In the genomic region with DNA sequence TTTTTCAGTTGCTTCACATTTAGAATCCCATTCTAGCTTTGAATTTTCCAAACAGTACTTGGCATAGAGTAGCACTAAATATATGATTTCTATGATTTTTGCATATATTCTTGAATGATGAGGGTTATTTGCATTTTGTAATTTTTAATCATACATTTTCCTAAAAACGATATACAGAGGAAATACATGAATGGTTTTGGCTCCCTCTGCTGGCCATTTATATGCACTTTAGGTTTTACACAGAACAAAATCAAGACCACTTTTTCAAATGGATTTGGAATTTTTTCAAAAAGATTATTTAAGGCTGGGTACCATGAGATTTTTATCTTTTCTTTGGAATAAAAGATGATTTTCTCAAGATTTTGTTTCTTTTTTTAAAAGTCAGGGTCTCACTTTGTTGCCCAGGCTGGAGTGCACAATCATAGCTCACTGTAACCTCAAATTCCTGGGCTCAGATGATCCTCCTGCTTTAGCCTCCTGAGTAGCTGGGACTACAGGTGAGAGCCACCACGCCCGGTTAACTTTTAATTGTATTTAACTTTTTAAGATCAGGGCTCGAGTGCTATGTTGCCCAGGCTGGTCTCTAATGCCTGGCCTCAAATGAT, we compare ENCODE assay signal across 8 cellular contexts. TPM values are rescaled to one million over a fixed set of nuclear protein-coding genes. Genes with fewer than 3 reads are reported as not detected.
DNase-seq lines count a peak whose midpoint lies in the region; ATAC-seq and TF ChIP-seq lines count a peak whose summit lies in the region.

No MANE protein-coding gene starts in this region.

- H3K79me2 ChIP-seq in OCI-LY3 (ENCODE audit: low read length): no peaks in the 10 kb centered on the region

- peak; percentile 70 for ATAC-seq in HG02885 (IDR thresholded peaks at IDR 0.05; ENCODE audit: poor library complexity, unreplicated experiment)

- TF ChIP-seq CTCF in OCI-LY3 (IDR thresholded peaks at IDR 0.05; ENCODE audit: low read depth, low read length): peak; percentile 82

- H3K9me3 ChIP-seq in OCI-LY3 (ENCODE audit: insufficient read depth, low read length): no peaks in the 10 kb centered on the region

- no peak overlapping the region for H2AFZ ChIP-seq in OCI-LY3 (ENCODE audit: low read depth, low read length)

- DNase-seq in stimulated activated CD8-positive, alpha-beta memory T cell treated with anti-CD3 and anti-CD28 coated beads, Interleukin-12 subunit alpha, Interleukin-12 subunit beta, amount 100 ng/mL, for 1 hour (ENCODE audit: low read depth): peak; percentile 10
- DNase-seq in stimulated activated CD8-positive, alpha-beta memory T cell treated with anti-CD3 and anti-CD28 coated beads, Interleukin-4, amount 100 ng/mL, for 48 hours: no peak
- DNase-seq in cerebellum (ENCODE audit: low spot score) (peak; percentile 40), lung microvascular endothelial cell (ENCODE audit: low read depth in 2 of 2) (peak; percentile 64 to 79), UCSD-AML1 (lab: John Stamatoyannopoulos, UW; ENCODE audit: unreplicated experiment) (no peak)
- no peak for DNase-seq in activated effector memory CD4-positive, alpha-beta T cell treated with anti-CD3 and anti-CD28 coated beads, Interleukin-2, amount 50 U/mL, for 16 hours

- H3K36me3 ChIP-seq in OCI-LY3 (replicated peaks; ENCODE audit: low read depth, low read length): no peaks in the 10 kb centered on the region

- no peak overlapping the region for H3K9ac ChIP-seq in OCI-LY3 (ENCODE audit: low read length)

- no peaks in the 10 kb centered on the region for H4K20me1 ChIP-seq in OCI-LY3 (ENCODE audit: insufficient read depth, low read length)

- H3K4me1 ChIP-seq in OCI-LY3 (ENCODE audit: low read length): 0 out of 2 replicates have a peak, but pooled peaks cover 3% of the 10 kb centered on the region

- no peak overlapping the region for H3K4me2 ChIP-seq in OCI-LY3 (ENCODE audit: low read length)

- no peak overlapping the region for H3K4me3 ChIP-seq in OCI-LY3 (ENCODE audit: low read length)

- peaks cover 15% of the 10 kb centered on the region for H3K27me3 ChIP-seq in OCI-LY3 (ENCODE audit: low read depth, low read length)

- no peak overlapping the region for H3K27ac ChIP-seq in OCI-LY3 (ENCODE audit: low read length)

RNA-seq across cellular contexts. Expression of gene COMMD10, which starts 16.7 kb away (rescaled TPM):
- 30.6 TPM for total RNA-seq in cerebellum
- total RNA-seq in lung microvascular endothelial cell: 32.7 and 39.3 TPM in 2 replicates

RNA-seq across cellular contexts. Expression of gene ARL14EPL, which starts 35.9 kb away (rescaled TPM):
- total RNA-seq in cerebellum: not detected
- total RNA-seq in lung microvascular endothelial cell: under 0.01 TPM in 2 replicates

Comparison
In these comparisons a context has a peak if more than half of its experiments do, and no peak if none do; other contexts are left out.
1. DNase-seq: peak in stimulated activated CD8-positive, alpha-beta memory T cell treated with anti-CD3 and anti-CD28 coated beads, Interleukin-12 subunit alpha, Interleukin-12 subunit beta, amount 100 ng/mL, for 1 hour (single experiment), cerebellum (single experiment) and lung microvascular endothelial cell (2 of 2); none in stimulated activated CD8-positive, alpha-beta memory T cell treated with anti-CD3 and anti-CD28 coated beads, Interleukin-4, amount 100 ng/mL, for 48 hours (single experiment), activated effector memory CD4-positive, alpha-beta T cell treated with anti-CD3 and anti-CD28 coated beads, Interleukin-2, amount 50 U/mL, for 16 hours (single experiment) and UCSD-AML1 (single experiment).